Comparison of ENCODE assay signal across 25 cellular contexts in the genomic region with DNA sequence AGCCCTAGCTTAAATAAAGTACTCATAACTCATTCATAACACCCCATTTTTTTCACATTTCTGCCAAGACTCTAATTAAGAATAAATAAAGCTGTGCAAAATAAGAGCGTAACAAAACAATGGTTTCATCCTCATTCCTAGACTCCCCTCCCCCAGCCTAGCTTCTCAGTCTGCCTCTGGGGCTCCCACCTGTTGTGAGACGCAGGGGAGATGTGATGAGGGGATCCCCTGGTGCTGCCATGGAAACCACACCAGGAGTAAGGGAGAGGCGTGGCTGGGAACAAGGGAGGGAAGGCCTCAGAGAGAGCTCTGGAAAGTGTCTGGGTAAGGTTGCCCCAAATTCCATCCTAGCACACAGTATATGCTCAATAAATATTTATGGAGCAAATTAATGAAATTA.
"Had no signal": no experiment of that assay in that cellular context is flagged by ENCODE, and none has a peak within 500 bp of the region (broad histone marks: within the 10 kb centered on the region; RNA-seq: fewer than 3 reads in every experiment).

No MANE protein-coding gene starts in this region.

- H3K27ac ChIP-seq: stomach, suprapubic skin, testis, thoracic aorta, thyroid gland, tibial artery, tibial nerve, transverse colon, upper lobe of left lung, upper lobe of right lung, uterus, vagina had no signal

- H3K9me3 ChIP-seq: testis, thoracic aorta, thyroid gland, upper lobe of right lung, vagina had no signal

- DNase-seq: stimulated activated CD4-positive, alpha-beta T cell treated with anti-CD3 and anti-CD28 coated beads, Interleukin-2, amount 100 ng/mL, for 48 hours; stimulated activated CD4-positive, alpha-beta T cell treated with anti-CD3 and anti-CD28 coated beads, Interleukin-4, amount 100 ng/mL, for 1 hour; stimulated activated CD4-positive, alpha-beta T cell treated with anti-CD3 and anti-CD28 coated beads, Interleukin-4, amount 100 ng/mL, for 24 hours; stimulated activated CD4-positive, alpha-beta T cell treated with anti-CD3 and anti-CD28 coated beads, Interleukin-4, amount 100 ng/mL, for 4 hours; stimulated activated CD8-positive, alpha-beta memory T cell treated with anti-CD3 and anti-CD28 coated beads, Interleukin-4, amount 100 ng/mL, for 48 hours; stimulated activated naive B cell treated with anti-CD40 and anti-IgM and Interleukin-4, amounts not matched to agents 10 μg/mL and 1 μg/mL and 100 μg/mL, for 72 hours; stimulated activated naive CD4-positive, alpha-beta T cell; stimulated activated naive CD4-positive, alpha-beta T cell treated with Interleukin-2 at 50 U/mL for 16 hours; stimulated activated naive CD8-positive, alpha-beta T cell treated with anti-CD3 and anti-CD28 coated beads, Interleukin-15, amount 100 ng/mL, for 72 hours; stimulated activated naive CD8-positive, alpha-beta T cell treated with anti-CD3 and anti-CD28 coated beads, Interleukin-15, Interleukin-2, amounts not matched to agents 100 U/mL and 50 U/mL, for 24 hours; stomach; substantia nigra; testis; thyroid gland; tibial artery; transverse colon; trophoblast cell; upper lobe of left lung; upper lobe of right lung; uterus had no signal

- H3K4me3 ChIP-seq: stomach, suprapubic skin, testis, thoracic aorta, thyroid gland, tibial artery, tibial nerve, transverse colon, upper lobe of left lung, upper lobe of right lung, uterus, vagina had no signal

- H3K27me3 ChIP-seq: suprapubic skin, testis, thyroid gland, tibial artery, tibial nerve, transverse colon, upper lobe of left lung, upper lobe of right lung, uterus, vagina had no signal

- H3K4me1 ChIP-seq: stomach, suprapubic skin, testis, thyroid gland, tibial artery, tibial nerve, transverse colon, upper lobe of left lung, upper lobe of right lung, uterus, vagina had no signal

- FAIRE-seq: urothelium cell line had no signal

- H3K36me3 ChIP-seq: stomach, suprapubic skin, thoracic aorta, thyroid gland, tibial artery, tibial nerve, transverse colon, upper lobe of left lung, upper lobe of right lung, uterus, vagina had no signal
